Comparison of ENCODE assay signal across 12 cellular contexts in the genomic region with DNA sequence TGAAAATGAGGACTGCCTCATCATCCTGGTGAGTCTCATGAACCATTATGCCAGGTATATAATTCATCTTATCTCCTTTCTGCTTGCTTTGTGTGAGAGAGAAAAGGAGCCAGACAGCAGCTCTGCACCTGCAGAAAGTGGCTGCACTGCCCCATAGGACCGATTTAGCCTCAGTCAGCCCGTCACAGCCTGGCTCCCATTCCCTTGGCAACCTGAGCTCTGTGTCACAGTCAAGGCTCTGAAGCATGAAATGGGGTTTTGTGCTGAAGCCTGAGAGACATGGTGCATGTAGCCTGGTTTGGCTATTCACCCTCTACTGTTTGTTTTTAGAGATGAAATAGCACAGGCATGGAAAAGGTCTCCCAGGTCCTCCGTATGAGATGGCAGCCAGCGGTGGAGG.
A peak's percentile ranks its signal among the peaks of the same experiment; 100 is the strongest.
DNase-seq lines count a peak whose midpoint lies in the region; ATAC-seq and TF ChIP-seq lines count a peak whose summit lies in the region.
"Had no signal": no experiment of that assay in that cellular context is flagged by ENCODE, and none has a peak within 500 bp of the region (broad histone marks: within the 10 kb centered on the region; RNA-seq: fewer than 3 reads in every experiment).

No MANE protein-coding gene starts in this region.

- WGBS in esophagus squamous epithelium, 2 donors: 74 to 81% methylated on average over 4 of the region's 4 CpGs

- no peaks in the 10 kb centered on the region for H3K36me3 Mint-ChIP-seq in brain
- H3K36me3 Mint-ChIP-seq: CD8-positive, alpha-beta T cell had no signal

- H3K4me1 ChIP-seq in esophagus squamous epithelium: no peaks in the 10 kb centered on the region
- H3K4me1 ChIP-seq: tibial nerve had no signal

- peak overlapping the region in 4 of 5 experiments; percentile 38 to 71 (median 52) for H3K27ac Mint-ChIP-seq in brain
- H3K27ac Mint-ChIP-seq: CD8-positive, alpha-beta T cell had no signal

- TF ChIP-seq CTCF in GM06990 (IDR thresholded peaks at IDR 0.05; ENCODE audit: insufficient read depth, low read length, poor library complexity, severe bottlenecking): no peak
- TF ChIP-seq CTCF in brain (conservative IDR thresholded peaks at IDR 0.05): no peak
- TF ChIP-seq CTCF in esophagus squamous epithelium (IDR thresholded peaks at IDR 0.05): no peak

- H3K27me3 Mint-ChIP-seq in brain: no peaks in the 10 kb centered on the region

- H3K27me3 ChIP-seq in GM06990 (replicated peaks; ENCODE audit: control insufficient read depth, insufficient read depth, low read length) (no peaks in the 10 kb centered on the region), esophagus squamous epithelium (no peaks in the 10 kb centered on the region)
- H3K27me3 ChIP-seq: tibial nerve had no signal

- H3K9me3 Mint-ChIP-seq in brain: no peaks in the 10 kb centered on the region
- H3K9me3 Mint-ChIP-seq: CD8-positive, alpha-beta T cell had no signal

- H3K4me1 Mint-ChIP-seq in brain: peaks cover 27% of the 10 kb centered on the region

- H3K4me3 ChIP-seq in GM06990 (replicated peaks; ENCODE audit: low read depth, low read length) (no peak overlapping the region), esophagus squamous epithelium (no peak overlapping the region)
- H3K4me3 ChIP-seq: tibial nerve had no signal

- H3K27ac ChIP-seq in esophagus squamous epithelium: no peak overlapping the region
- H3K27ac ChIP-seq: tibial nerve had no signal

- no peaks in the 10 kb centered on the region for H3K9me3 ChIP-seq in esophagus squamous epithelium
- H3K9me3 ChIP-seq: tibial nerve had no signal

- TF ChIP-seq POLR2A in esophagus squamous epithelium (IDR thresholded peaks at IDR 0.05): no peak

- no peak overlapping the region for H3K4me3 Mint-ChIP-seq in brain
- H3K4me3 Mint-ChIP-seq: CD8-positive, alpha-beta T cell had no signal

- DNase-seq in GM06990 (ENCODE audit: extremely low read depth, insufficient read length): peak; percentile 4
- DNase-seq in NCI-H1105 treated with DMSO at 0.1 percent for 48 hours (lab: John Stamatoyannopoulos, UW): peak; percentile 69
- DNase-seq in T-helper 1 cell: no peak
- DNase-seq in iPS-NIHi7 (ENCODE audit: extremely low spot score): no peak
- no peak for DNase-seq in esophagus squamous epithelium (lab: John Stamatoyannopoulos, UW)
- DNase-seq: aorta; CD8-positive, alpha-beta T cell; effector memory CD4-positive, alpha-beta T cell had no signal

- H3K36me3 ChIP-seq in GM06990 (ENCODE audit: control insufficient read depth, insufficient read depth, low read length) (no peaks in the 10 kb centered on the region), esophagus squamous epithelium (no peaks in the 10 kb centered on the region)
- H3K36me3 ChIP-seq: tibial nerve had no signal

- peak; percentile 75 for ATAC-seq in GM21717 (IDR thresholded peaks at IDR 0.05; ENCODE audit: unreplicated experiment)
- ATAC-seq in GM19452 (IDR thresholded peaks at IDR 0.05; ENCODE audit: unreplicated experiment): no peak
- ATAC-seq: CD8-positive, alpha-beta T cell had no signal

- intact Hi-C loops in esophagus squamous epithelium (cut with DNase I): no loop called here

Comparison
In these comparisons a context has a peak if more than half of its experiments do, and no peak if none do; other contexts are left out.
1. DNase-seq: peak in GM06990 (single experiment) and NCI-H1105 treated with DMSO at 0.1 percent for 48 hours (single experiment); none in T-helper 1 cell (0 of 5), iPS-NIHi7 (single experiment) and esophagus squamous epithelium (single experiment).